In the genomic region with DNA sequence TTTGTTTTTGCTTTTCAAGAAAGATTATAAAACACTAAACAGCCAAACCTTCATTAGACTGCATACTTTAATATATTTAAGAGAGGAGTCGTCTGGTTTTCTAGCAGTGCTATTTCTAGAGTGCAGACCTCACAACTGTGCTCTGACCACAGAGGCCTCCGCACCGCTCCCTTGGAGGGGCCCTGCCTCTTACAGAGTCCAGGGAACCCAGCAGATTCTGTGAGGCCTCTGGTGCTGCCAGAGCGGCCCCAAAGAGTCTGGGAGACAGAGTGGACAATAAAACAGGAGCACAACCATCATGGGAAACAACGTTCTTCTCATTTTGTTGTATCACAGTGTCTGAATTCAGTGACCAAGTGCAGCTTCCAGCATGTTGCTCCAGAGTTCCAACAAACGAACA, we compare ENCODE assay signal across 17 cellular contexts. TPM values are rescaled to one million over a fixed set of nuclear protein-coding genes. Genes with fewer than 3 reads are reported as not detected.
DNase-seq lines count a peak whose midpoint lies in the region; ATAC-seq and TF ChIP-seq lines count a peak whose summit lies in the region.
"Had no signal": no experiment of that assay in that cellular context is flagged by ENCODE, and none has a peak within 500 bp of the region (broad histone marks: within the 10 kb centered on the region; RNA-seq: fewer than 3 reads in every experiment).

No MANE protein-coding gene starts in this region.

- peak overlapping the region; percentile 62 for H3K27ac Mint-ChIP-seq in activated T-cell treated with anti-CD3 and anti-CD28 coated beads, Interleukin-2, amount 50 U/mL, for 24 hours
- H3K27ac Mint-ChIP-seq in activated T-cell treated with anti-CD3 and anti-CD28 coated beads, Interleukin-2, amount 50 U/mL, for 72 hours, result no peak overlapping the region
- H3K27ac Mint-ChIP-seq: CD4-positive, alpha-beta T cell; GM23338 had no signal

- H3K9me3 Mint-ChIP-seq in activated T-cell treated with anti-CD3 and anti-CD28 coated beads, Interleukin-2, amount 50 U/mL, for 24 hours, result no peaks in the 10 kb centered on the region
- H3K9me3 Mint-ChIP-seq in activated T-cell treated with anti-CD3 and anti-CD28 coated beads, Interleukin-2, amount 50 U/mL, for 72 hours, result no peaks in the 10 kb centered on the region
- H3K9me3 Mint-ChIP-seq: CD4-positive, alpha-beta T cell; GM23338 had no signal

- no peak overlapping the region for H3K4me3 ChIP-seq in heart right ventricle
- H3K4me3 ChIP-seq: A549, GM23338 had no signal

- DNase-seq in activated T-cell treated with anti-CD3 and anti-CD28 coated beads, Interleukin-2, amount 50 U/mL, for 24 hours, result no peak
- DNase-seq in activated T-cell treated with anti-CD3 and anti-CD28 coated beads, Interleukin-2, amount 50 U/mL, for 72 hours, result no peak
- DNase-seq in heart right ventricle (no peak), Right ventricle myocardium inferior (ENCODE audit: missing footprints) (no peak), myocyte (ENCODE audit: low read depth) (peak; percentile 58), ureter (ENCODE audit: low spot score) (peak; percentile 18), cerebellum (ENCODE audit: low spot score) (no peak)
- DNase-seq: AML-193; Caco-2; CD4-positive, alpha-beta T cell; HCEC 1CT had no signal

- no peak overlapping the region for H3K27ac ChIP-seq in heart right ventricle
- H3K27ac ChIP-seq: 22Rv1, A549, C4-2B, HL-60 had no signal

- no peak for TF ChIP-seq CTCF in heart right ventricle (IDR thresholded peaks at IDR 0.05)

- no peaks in the 10 kb centered on the region for H3K9me3 ChIP-seq in heart right ventricle
- H3K9me3 ChIP-seq: A549, Caco-2 had no signal

- ATAC-seq in activated T-cell treated with anti-CD3 and anti-CD28 coated beads, Interleukin-2, amount 50 U/mL, for 72 hours (replicated peaks in 1 of 2), result no peak
- ATAC-seq in heart right ventricle (peak in 5 of 8 donors; percentile 42 to 71 (median 61)), Right ventricle myocardium inferior (no peak), GM21825 (IDR thresholded peaks at IDR 0.05; ENCODE audit: unreplicated experiment) (no peak)
- ATAC-seq: A549, GM23338 had no signal

- H3K4me1 Mint-ChIP-seq in activated T-cell treated with anti-CD3 and anti-CD28 coated beads, Interleukin-2, amount 50 U/mL, for 24 hours (ENCODE audit: low read depth), result peaks cover 46% of the 10 kb centered on the region
- H3K4me1 Mint-ChIP-seq in activated T-cell treated with anti-CD3 and anti-CD28 coated beads, Interleukin-2, amount 50 U/mL, for 72 hours (ENCODE audit: low read depth), result peaks cover 51% of the 10 kb centered on the region

- WGBS in heart right ventricle, 2 donors, result 50 to 68% methylated on average over 6 of the region's 6 CpGs

- H3K4me1 ChIP-seq in heart right ventricle, result peaks cover 0 to 52% (median 31%) of the 10 kb centered on the region in 9 donors

- H3K27me3 Mint-ChIP-seq in activated T-cell treated with anti-CD3 and anti-CD28 coated beads, Interleukin-2, amount 50 U/mL, for 24 hours, result no peaks in the 10 kb centered on the region
- H3K27me3 Mint-ChIP-seq in activated T-cell treated with anti-CD3 and anti-CD28 coated beads, Interleukin-2, amount 50 U/mL, for 72 hours (ENCODE audit: low read depth), result no peaks in the 10 kb centered on the region
- H3K27me3 Mint-ChIP-seq: CD4-positive, alpha-beta T cell had no signal

- peaks cover 3 to 96% (median 77%) of the 10 kb centered on the region in 9 donors for H3K36me3 ChIP-seq in heart right ventricle

- no peaks in the 10 kb centered on the region for H3K27me3 ChIP-seq in heart right ventricle

- no peak overlapping the region for H3K4me3 Mint-ChIP-seq in activated T-cell treated with anti-CD3 and anti-CD28 coated beads, Interleukin-2, amount 50 U/mL, for 24 hours
- H3K4me3 Mint-ChIP-seq in activated T-cell treated with anti-CD3 and anti-CD28 coated beads, Interleukin-2, amount 50 U/mL, for 72 hours, result no peak overlapping the region
- H3K4me3 Mint-ChIP-seq: CD4-positive, alpha-beta T cell; GM23338 had no signal

- intact Hi-C loops in heart right ventricle (cut with DNase I) (loop anchor here in 1 of 10 donors (10.0 kb wide), 1 partner anchor 705 kb away; a partner anchor contains a TSS), Right ventricle myocardium inferior (cut with DNase I) (loop anchor here (10.0 kb wide), 1 partner anchor 705 kb away; a partner anchor contains a TSS)

- H3K36me3 Mint-ChIP-seq in activated T-cell treated with anti-CD3 and anti-CD28 coated beads, Interleukin-2, amount 50 U/mL, for 24 hours (ENCODE audit: low read depth), result peaks cover 96% of the 10 kb centered on the region
- peaks cover 16 to 51% of the 10 kb centered on the region in 2 donors for H3K36me3 Mint-ChIP-seq in activated T-cell treated with anti-CD3 and anti-CD28 coated beads, Interleukin-2, amount 50 U/mL, for 72 hours (ENCODE audit: insufficient read depth in 2 of 2)

RNA-seq across cellular contexts. Expression of a gene that starts 5.8 kb away (rescaled TPM):
- total RNA-seq in activated T-cell treated with anti-CD3 and anti-CD28 coated beads, Interleukin-2, amount 50 U/mL, for 72 hours, result 100 to 1,000 TPM; 217 to 230 TPM
- total RNA-seq in heart right ventricle (100 to 1,000 TPM; 551 to 977 (median 851) TPM), Right ventricle myocardium inferior (886 TPM), myocyte (198 and 272 TPM in 2 replicates), ureter (188 TPM), cerebellum (82.2 TPM)
- polyA plus RNA-seq in heart right ventricle, result 1,000 to 10,000 TPM in 1 of 2 donors, 100 to 1,000 TPM in 1; 893 to 1,557 TPM
- polyA plus RNA-seq in myocyte (2012), result 170 TPM

Comparison
In these comparisons a context has a peak if more than half of its experiments do, and no peak if none do; other contexts are left out.
1. ATAC-seq: peak in heart right ventricle (5 of 8); none in activated T-cell treated with anti-CD3 and anti-CD28 coated beads, Interleukin-2, amount 50 U/mL, for 72 hours (0 of 2), Right ventricle myocardium inferior (single experiment) and GM21825 (single experiment).
2. DNase-seq: peak in myocyte (single experiment) and ureter (single experiment); none in activated T-cell treated with anti-CD3 and anti-CD28 coated beads, Interleukin-2, amount 50 U/mL, for 24 hours (single experiment), activated T-cell treated with anti-CD3 and anti-CD28 coated beads, Interleukin-2, amount 50 U/mL, for 72 hours (0 of 2), heart right ventricle (0 of 2), Right ventricle myocardium inferior (single experiment) and cerebellum (single experiment).